12 cellular contexts compared by ENCODE assay signal in the genomic region with DNA sequence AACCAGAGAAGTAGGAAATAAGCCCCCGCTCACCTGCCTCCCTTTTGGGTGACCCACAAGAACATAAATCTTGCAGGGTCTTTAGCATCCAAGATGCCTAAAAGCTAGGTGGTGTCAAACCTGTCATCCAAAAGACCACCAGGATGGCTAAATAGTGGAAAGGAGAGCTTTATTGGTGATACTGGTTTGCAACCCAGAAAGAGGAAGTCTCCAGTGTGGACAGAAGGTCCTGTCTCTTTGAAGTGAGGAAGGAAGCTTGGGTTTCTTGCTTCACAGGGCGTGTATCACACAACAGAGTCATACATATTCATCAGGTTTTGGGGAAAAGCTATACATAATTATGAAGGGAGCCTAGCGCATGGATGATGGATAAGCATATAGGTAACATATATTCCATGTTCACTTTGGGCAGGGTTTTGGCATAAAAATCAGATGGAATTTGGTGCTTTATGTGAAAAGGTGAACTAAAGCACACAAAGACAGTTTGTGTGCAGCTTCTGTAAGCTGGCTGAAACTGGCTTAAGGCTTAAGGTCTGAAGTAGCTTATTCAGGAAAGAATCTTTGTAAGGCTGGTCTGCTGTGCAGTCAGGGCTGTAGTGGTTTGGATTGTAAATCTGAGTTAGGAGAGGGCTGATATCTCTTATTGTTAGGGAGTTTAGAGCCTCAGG.
DNase-seq lines count a peak whose midpoint lies in the region; ATAC-seq and TF ChIP-seq lines count a peak whose summit lies in the region.
"Had no signal": no experiment of that assay in that cellular context is flagged by ENCODE, and none has a peak within 500 bp of the region (broad histone marks: within the 10 kb centered on the region; RNA-seq: fewer than 3 reads in every experiment).

No MANE protein-coding gene starts in this region.

- H3K27me3 ChIP-seq in IMR-90 (ENCODE audit: control insufficient read depth, insufficient read depth, low read length), result no peaks in the 10 kb centered on the region
- no peaks in the 10 kb centered on the region for H3K27me3 ChIP-seq in right cardiac atrium (ENCODE audit: control insufficient read depth, insufficient read depth)
- H3K27me3 ChIP-seq in prostate gland (replicated peaks; ENCODE audit: insufficient read depth), result no peaks in the 10 kb centered on the region
- no peaks in the 10 kb centered on the region for H3K27me3 ChIP-seq in HAP-1 (ENCODE audit: low read depth)
- H3K27me3 ChIP-seq: heart right ventricle had no signal

- in situ Hi-C loops in IMR-90 (cut with MboI; ENCODE audit: low sequenced_read_pairs) (no loop called here), HAP-1 (cut with MboI; ENCODE audit: low sequenced_read_pairs) (no loop called here)

- H3K27ac ChIP-seq in IMR-90 (ENCODE audit: insufficient read depth, low read length), result no peak overlapping the region
- H3K27ac ChIP-seq in right cardiac atrium (ENCODE audit: low read length), result no peak overlapping the region
- H3K27ac ChIP-seq in prostate gland, result no peak overlapping the region

- no peak overlapping the region for H2BK5ac ChIP-seq in IMR-90 (ENCODE audit: low read depth, low read length, poor library complexity, severe bottlenecking)

- no peak overlapping the region for H2AK9ac ChIP-seq in IMR-90 (replicated peaks; ENCODE audit: low read depth, low read length, poor library complexity)

- no peak overlapping the region for H4K91ac ChIP-seq in IMR-90 (ENCODE audit: insufficient read depth, low read depth, low read length)

- no peak overlapping the region for H3K27ac Mint-ChIP-seq in activated naive CD4-positive, alpha-beta T cell treated with anti-CD3 and anti-CD28 coated beads for 36 hours

- 0 out of 3 replicates have a peak overlapping the region, but pooled peaks have one; percentile 55 for H2BK15ac ChIP-seq in IMR-90 (ENCODE audit: low read depth, low read length)

- H3K9me3 ChIP-seq in IMR-90 (ENCODE audit: control insufficient read depth, insufficient read depth, low read length) (no peaks in the 10 kb centered on the region), right cardiac atrium (ENCODE audit: control insufficient read depth, low read length) (no peaks in the 10 kb centered on the region), prostate gland (no peaks in the 10 kb centered on the region), HAP-1 (no peaks in the 10 kb centered on the region)
- H3K9me3 ChIP-seq: heart right ventricle had no signal

- dilution Hi-C loops in IMR-90 (cut with HindIII; ENCODE audit: low sequenced_read_pairs, unreplicated experiment), result no loop called here

- H3K9ac ChIP-seq in IMR-90 (ENCODE audit: low read depth, low read length), result no peak overlapping the region

- no peak overlapping the region for H3K4me2 ChIP-seq in IMR-90 (ENCODE audit: low read depth, low read length)

- no peaks in the 10 kb centered on the region for H3K36me3 Mint-ChIP-seq in activated naive CD4-positive, alpha-beta T cell treated with anti-CD3 and anti-CD28 coated beads for 36 hours (ENCODE audit: low read depth)

- DNase-seq in IMR-90, result no peak
- no peak for DNase-seq in right cardiac atrium
- no peak for DNase-seq in NCI-H1694 (lab: John Stamatoyannopoulos, UW)
- DNase-seq in prostate gland (ENCODE audit: low spot score), result no peak
- no peak for DNase-seq in HAP-1 (ENCODE audit: low spot score in 2 of 2)
- no peak for DNase-seq in activated naive CD4-positive, alpha-beta T cell treated with anti-CD3 and anti-CD28 coated beads for 36 hours
- DNase-seq: activated naive CD4-positive, alpha-beta T cell treated with anti-CD3 and anti-CD28 coated beads, Interleukin-2, amount 50 U/mL, for 16 hours; heart right ventricle; NCI-H1417; stimulated activated CD4-positive, alpha-beta T cell treated with anti-CD3 and anti-CD28 coated beads, Interleukin-12 subunit alpha, Interleukin-12 subunit beta, amount 100 ng/mL, for 4 hours had no signal

- BruUV-seq in IMR-90 (replicated peaks; lab: Mats Ljungman, UMichigan), result no TSS peak

- H3K79me1 ChIP-seq in IMR-90 (ENCODE audit: low read depth in 1 of 2, low read length in 2 of 2), result no peaks in the 10 kb centered on the region

- no peak overlapping the region for H3K4me3 Mint-ChIP-seq in activated naive CD4-positive, alpha-beta T cell treated with anti-CD3 and anti-CD28 coated beads for 36 hours

- no peaks in the 10 kb centered on the region for H3K9me3 Mint-ChIP-seq in activated naive CD4-positive, alpha-beta T cell treated with anti-CD3 and anti-CD28 coated beads for 36 hours

- H3K14ac ChIP-seq in IMR-90 (replicated peaks; ENCODE audit: low read depth, low read length), result no peak overlapping the region

- H3K56ac ChIP-seq in IMR-90 (ENCODE audit: extremely low read depth, insufficient read depth, low read length), result no peak overlapping the region

- H3K4me3 ChIP-seq in GM08714 (ENCODE audit: low read length) (peak overlapping the region; percentile 46; the same call in 1 of the 2 replicates), IMR-90 (ENCODE audit: insufficient read depth, low read depth, low read length) (no peak overlapping the region), right cardiac atrium (ENCODE audit: low read length) (no peak overlapping the region), prostate gland (no peak overlapping the region), HAP-1 (no peak overlapping the region)
- H3K4me3 ChIP-seq: heart right ventricle had no signal

- peaks cover 10% of the 10 kb centered on the region for H3K27me3 Mint-ChIP-seq in activated naive CD4-positive, alpha-beta T cell treated with anti-CD3 and anti-CD28 coated beads for 36 hours (ENCODE audit: low read depth)

- 0 out of 2 replicates have a peak overlapping the region, but pooled peaks have one; percentile 0 for H2BK120ac ChIP-seq in IMR-90 (ENCODE audit: low read depth, low read length)

- no peak overlapping the region for H4K8ac ChIP-seq in IMR-90 (ENCODE audit: low read depth in 2 of 2, low read length in 2 of 2)

- H3K4me1 Mint-ChIP-seq in activated naive CD4-positive, alpha-beta T cell treated with anti-CD3 and anti-CD28 coated beads for 36 hours (ENCODE audit: low read depth), result peaks cover 9% of the 10 kb centered on the region

- no peak overlapping the region for H4K5ac ChIP-seq in IMR-90 (ENCODE audit: low read depth, low read length)

- POLR2A ChIA-PET in IMR-90 (lab: Charles Lee; ENCODE audit: unreplicated experiment), result no interaction called here

- CTCF ChIA-PET in IMR-90 (lab: Yijun Ruan, JAX), result interaction anchor here (0.6 to 1.2 kb wide), 3 partner anchors 19 to 574 kb away, joined by 3 to 4 read pairs (median 3); no protein-coding TSS in a partner anchor
- CTCF ChIA-PET in activated naive CD4-positive, alpha-beta T cell treated with anti-CD3 and anti-CD28 coated beads for 36 hours (lab: Charles Lee), result interaction anchor here (0.9 to 2.1 kb wide), 4 partner anchors 12 to 28 kb away, joined by 3 to 5 read pairs (median 3); no protein-coding TSS in a partner anchor

- TF ChIP-seq CTCF in IMR-90 (conservative IDR thresholded peaks at IDR 0.05; ENCODE audit: low read depth, low read length) (no peak), prostate gland (IDR thresholded peaks at IDR 0.05) (no peak)

- peaks cover 3% of the 10 kb centered on the region for H3K4me1 ChIP-seq in IMR-90 (ENCODE audit: control insufficient read depth, insufficient read depth, low read length)
- H3K4me1 ChIP-seq in right cardiac atrium (ENCODE audit: control insufficient read depth, insufficient read depth, low read length), result no peaks in the 10 kb centered on the region
- no peaks in the 10 kb centered on the region for H3K4me1 ChIP-seq in prostate gland (replicated peaks)
- peaks cover 61% of the 10 kb centered on the region for H3K4me1 ChIP-seq in HAP-1

- TF ChIP-seq POLR2A in IMR-90 (IDR thresholded peaks at IDR 0.05; ENCODE audit: low read depth, low read length), result no peak
- no peak for TF ChIP-seq POLR2A in prostate gland (IDR thresholded peaks at IDR 0.05)

- H3K36me3 ChIP-seq in IMR-90 (ENCODE audit: control insufficient read depth, insufficient read depth, low read length), result no peaks in the 10 kb centered on the region
- H3K36me3 ChIP-seq in prostate gland, result no peaks in the 10 kb centered on the region
- no peaks in the 10 kb centered on the region for H3K36me3 ChIP-seq in HAP-1 (replicated peaks)
- H3K36me3 ChIP-seq: heart right ventricle had no signal

- no CpG with 5 or more reads among the region's 3 CpGs for WGBS in IMR-90 (ENCODE audit: extremely low coverage in 2 of 2, insufficient read length in 1 of 2), 2 experiments
- 83% methylated on average over 3 of the region's 3 CpGs for WGBS in right cardiac atrium
- 83% methylated on average over 3 of the region's 3 CpGs for WGBS in prostate gland

- intact Hi-C loops in IMR-90 (cut with micrococcal nuclease), result no loop called here
- intact Hi-C loops in right cardiac atrium (cut with DNase I), result no loop called here
- intact Hi-C loops in prostate gland (cut with DNase I), result no loop called here
- intact Hi-C loops in activated naive CD4-positive, alpha-beta T cell treated with anti-CD3 and anti-CD28 coated beads for 36 hours (cut with micrococcal nuclease), result no loop called here

- H3K4ac ChIP-seq in IMR-90 (ENCODE audit: low read depth, low read length), result no peak overlapping the region

- H3K23ac ChIP-seq in IMR-90 (ENCODE audit: low read depth, low read length), result no peak overlapping the region

- ATAC-seq in GM21528 (IDR thresholded peaks at IDR 0.05; ENCODE audit: low FRiP score, unreplicated experiment) (peak; percentile 62), IMR-90 (ENCODE audit: low read depth) (no peak), right cardiac atrium (peak; percentile 41 to 48)

- H2AFZ ChIP-seq in IMR-90 (replicated peaks; ENCODE audit: low read length, poor library complexity), result no peak overlapping the region

- H3K18ac ChIP-seq in IMR-90 (ENCODE audit: low read depth, low read length), result no peak overlapping the region; the same call in 1 of the 2 replicates

- TF ChIP-seq RAD21 in IMR-90 (IDR thresholded peaks at IDR 0.05; ENCODE audit: low read length), result no peak

- no peaks in the 10 kb centered on the region for H3K9me1 ChIP-seq in IMR-90 (ENCODE audit: insufficient read depth, low read length)

- H2AK5ac ChIP-seq in IMR-90 (ENCODE audit: low read depth, low read length), result peak overlapping the region; percentile 2; the same call in 1 of the 2 replicates

- H2BK20ac ChIP-seq in IMR-90 (ENCODE audit: low read depth, low read length), result peak overlapping the region; percentile 31; the same call in 1 of the 2 replicates

- no peaks in the 10 kb centered on the region for H4K20me1 ChIP-seq in IMR-90 (ENCODE audit: insufficient read depth, low read length)

TF ChIP-seq in IMR-90, 13 proteins besides CTCF, POLR2A, EP300 and RAD21:
- no peak for TF ChIP-seq NFE2L2 (IDR thresholded peaks at IDR 0.05; ENCODE audit: low read depth, low read length)
- TF ChIP-seq BHLHE40 (IDR thresholded peaks at IDR 0.05; ENCODE audit: low read depth, low read length), result no peak
- no peak for TF ChIP-seq CHD1 (IDR thresholded peaks at IDR 0.05; ENCODE audit: low read depth, low read length)
- TF ChIP-seq SMC3 (IDR thresholded peaks at IDR 0.05; ENCODE audit: low read depth, low read length), result no peak
- no peak for TF ChIP-seq RFX5 (IDR thresholded peaks at IDR 0.05; ENCODE audit: low read depth, low read length)
- no peak for TF ChIP-seq MAZ (IDR thresholded peaks at IDR 0.05; ENCODE audit: borderline replicate concordance, low read depth, low read length)
- no peak for TF ChIP-seq CEBPB (IDR thresholded peaks at IDR 0.05; ENCODE audit: low read depth, low read length)
TF ChIP-seq in IMR-90: peak in this region for 0.
